ENCODE assay signal across 11 cellular contexts in the genomic region with DNA sequence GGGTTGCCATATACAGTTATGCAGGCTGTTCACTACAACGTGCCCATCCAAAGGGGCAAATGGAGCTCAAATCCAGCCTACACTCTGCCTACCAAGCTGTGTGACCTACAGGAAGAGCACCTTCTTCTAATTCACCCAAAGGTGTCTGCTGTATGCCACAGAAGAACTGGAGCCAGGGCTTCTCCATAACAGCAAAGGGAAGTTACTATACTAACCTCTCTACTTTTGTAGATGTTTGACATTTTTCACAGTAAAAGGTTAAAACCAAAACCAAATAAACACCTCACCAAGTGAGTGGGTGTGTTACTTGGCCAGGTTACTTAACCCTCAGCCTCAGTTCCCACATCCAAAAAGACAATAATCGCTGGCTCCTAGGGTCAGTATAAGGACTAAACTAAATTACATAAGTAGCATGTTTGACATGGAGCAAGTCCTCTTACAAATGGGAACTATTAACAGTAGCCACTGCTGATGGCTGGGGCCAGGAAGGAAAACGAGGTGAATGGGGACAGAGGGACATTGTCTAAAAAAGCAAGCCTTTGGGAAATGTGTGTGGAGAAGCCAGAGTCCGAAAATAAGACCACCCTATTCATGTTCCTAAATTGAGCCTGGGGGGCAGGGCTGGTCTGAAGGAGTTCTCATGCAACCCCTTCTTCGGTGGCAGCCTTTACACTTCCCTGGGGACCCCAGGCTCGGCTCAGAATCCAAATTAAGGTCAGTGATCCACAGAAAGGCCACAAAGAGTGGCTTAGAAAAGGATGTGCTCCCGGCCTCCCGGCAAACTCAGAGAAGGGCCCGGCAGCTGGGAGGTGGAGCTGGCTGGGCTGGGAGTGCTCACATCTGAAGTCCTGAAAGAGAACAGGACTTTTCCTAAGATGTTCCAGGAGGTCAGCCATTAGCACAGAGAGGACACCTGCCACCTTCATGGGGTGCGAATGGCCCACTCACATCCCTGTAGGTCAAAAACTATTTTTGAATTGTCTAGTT. TPM values are rescaled to one million over a fixed set of nuclear protein-coding genes. Genes with fewer than 3 reads are reported as not detected.
DNase-seq lines count a peak whose midpoint lies in the region; ATAC-seq, FAIRE-seq and TF ChIP-seq lines count a peak whose summit lies in the region.
"Had no signal": no experiment of that assay in that cellular context is flagged by ENCODE, and none has a peak within 500 bp of the region (broad histone marks: within the 10 kb centered on the region; RNA-seq: fewer than 3 reads in every experiment).

No MANE protein-coding gene starts in this region.

- WGBS in HepG2 (ENCODE audit: low lambda C conversion rate): 53% methylated on average over 10 of the region's 10 CpGs
- 78% methylated on average over 5 of the region's 10 CpGs for WGBS in right lobe of liver (ENCODE audit: insufficient coverage, low coverage, low lambda C conversion rate, missing lambda C conversion rate)
- WGBS in esophagus squamous epithelium, 2 donors: 54 to 65% methylated on average over 10 of the region's 10 CpGs

- H3K9me3 ChIP-seq in HepG2 (ENCODE audit: low read length): no peaks in the 10 kb centered on the region
- no peaks in the 10 kb centered on the region for H3K9me3 ChIP-seq in right lobe of liver
- no peaks in the 10 kb centered on the region for H3K9me3 ChIP-seq in esophagus squamous epithelium

- H3K4me1 Mint-ChIP-seq in activated CD4-positive, alpha-beta memory T cell treated with anti-CD3 and anti-CD28 coated beads for 36 hours (ENCODE audit: low read depth): peaks cover 24% of the 10 kb centered on the region
- H3K4me1 Mint-ChIP-seq in activated CD4-positive, alpha-beta T cell treated with anti-CD3 and anti-CD28 coated beads, Interleukin-2, amount 10 ng/mL, durations not matched to agents 7 days and 5 days: peaks cover 11% of the 10 kb centered on the region

- BruUV-seq in HepG2 (replicated peaks; lab: Mats Ljungman, UMichigan): no TSS peak

- H3K36me3 Mint-ChIP-seq in activated CD4-positive, alpha-beta memory T cell treated with anti-CD3 and anti-CD28 coated beads for 36 hours: no peaks in the 10 kb centered on the region
- H3K36me3 Mint-ChIP-seq in activated CD4-positive, alpha-beta T cell treated with anti-CD3 and anti-CD28 coated beads, Interleukin-2, amount 10 ng/mL, durations not matched to agents 7 days and 5 days (ENCODE audit: low read depth): no peaks in the 10 kb centered on the region

- CTCF ChIA-PET in HepG2 (lab: Yijun Ruan, JAX; ENCODE audit: low intra/inter-chr PET ratio, low total read pairs): no interaction called here
- CTCF ChIA-PET in activated CD4-positive, alpha-beta memory T cell treated with anti-CD3 and anti-CD28 coated beads for 36 hours (lab: Charles Lee): no interaction called here
- CTCF ChIA-PET in activated CD4-positive, alpha-beta T cell treated with anti-CD3 and anti-CD28 coated beads, Interleukin-2, amount 10 ng/mL, durations not matched to agents 7 days and 5 days (lab: Charles Lee): interaction anchor here (0.9 to 1.6 kb wide), 2 partner anchors 14 to 33 kb away, joined by 3 to 5 read pairs; partner anchors contain the start of gene CUEDC1

- no peak overlapping the region for H3K27ac Mint-ChIP-seq in activated CD4-positive, alpha-beta memory T cell treated with anti-CD3 and anti-CD28 coated beads for 36 hours
- H3K27ac Mint-ChIP-seq in activated CD4-positive, alpha-beta T cell treated with anti-CD3 and anti-CD28 coated beads, Interleukin-2, amount 10 ng/mL, durations not matched to agents 7 days and 5 days: no peak overlapping the region

- no peak for TF ChIP-seq RAD21 in HepG2 (CRISPR knock-in tag; IDR thresholded peaks at IDR 0.05)

- H2AFZ ChIP-seq in HepG2 (ENCODE audit: low read length): no peak overlapping the region

- H4K20me1 ChIP-seq in HepG2 (ENCODE audit: insufficient read depth, low read length): no peaks in the 10 kb centered on the region

- DNase-seq in HepG2 (ENCODE audit: low spot score) (no peak), right lobe of liver (no peak), esophagus squamous epithelium (lab: John Stamatoyannopoulos, UW) (no peak), pons (ENCODE audit: low spot score) (peak; percentile 47)
- DNase-seq in activated CD4-positive, alpha-beta memory T cell treated with anti-CD3 and anti-CD28 coated beads for 36 hours: no peak
- DNase-seq in stimulated activated CD4-positive, alpha-beta T cell treated with anti-CD3 and anti-CD28 coated beads, Interleukin-2, amount 100 ng/mL, for 48 hours: no peak
- no peak for DNase-seq in activated CD4-positive, alpha-beta T cell treated with anti-CD3 and anti-CD28 coated beads, Interleukin-2, amount 10 ng/mL, durations not matched to agents 7 days and 5 days
- DNase-seq in activated CD4-positive, alpha-beta T cell treated with anti-CD3 and anti-CD28 coated beads for 4 hours: no peak

- H3K27me3 ChIP-seq in HepG2 (ENCODE audit: control insufficient read depth in 1 of 2, insufficient read depth in 2 of 2, low read length in 2 of 2): no peaks in the 10 kb centered on the region
- H3K27me3 ChIP-seq in right lobe of liver: no peaks in the 10 kb centered on the region
- H3K27me3 ChIP-seq in esophagus squamous epithelium: no peaks in the 10 kb centered on the region

- no peak for FAIRE-seq in HepG2 (lab: Jason Lieb, UNC)
- FAIRE-seq: G401.6 had no signal

- H3K4me1 ChIP-seq in HepG2 (ENCODE audit: insufficient read depth, low read length): peaks cover 71% of the 10 kb centered on the region
- H3K4me1 ChIP-seq in right lobe of liver: peaks cover 0 to 18% (median 0%) of the 10 kb centered on the region in 4 donors
- H3K4me1 ChIP-seq in esophagus squamous epithelium: peaks cover 49 to 100% (median 77%) of the 10 kb centered on the region in 3 donors

- in situ Hi-C loops in HepG2 (cut with HindIII; ENCODE audit: extremely low pct_ligation_motif_present, low pct_unique_long_range_greater_than_20kb): no loop called here

- H3K27me3 Mint-ChIP-seq in activated CD4-positive, alpha-beta memory T cell treated with anti-CD3 and anti-CD28 coated beads for 36 hours: peaks cover 11% of the 10 kb centered on the region
- peaks cover 45% of the 10 kb centered on the region for H3K27me3 Mint-ChIP-seq in activated CD4-positive, alpha-beta T cell treated with anti-CD3 and anti-CD28 coated beads, Interleukin-2, amount 10 ng/mL, durations not matched to agents 7 days and 5 days

- POLR2A ChIA-PET in HepG2 (lab: Yijun Ruan, JAX): no interaction called here
- POLR2A ChIA-PET in activated CD4-positive, alpha-beta memory T cell treated with anti-CD3 and anti-CD28 coated beads for 36 hours (lab: Charles Lee): no interaction called here
- POLR2A ChIA-PET in activated CD4-positive, alpha-beta T cell treated with anti-CD3 and anti-CD28 coated beads, Interleukin-2, amount 10 ng/mL, durations not matched to agents 7 days and 5 days (lab: Charles Lee): no interaction called here

- TF ChIP-seq EP300 in HepG2 (IDR thresholded peaks at IDR 0.05; ENCODE audit: low read depth in 2 of 2, low read length in 2 of 2): no peak
- TF ChIP-seq EP300 in HepG2 (CRISPR knock-in tag; IDR thresholded peaks at IDR 0.05; ENCODE audit: borderline replicate concordance): no peak

- H3K9me3 Mint-ChIP-seq in activated CD4-positive, alpha-beta memory T cell treated with anti-CD3 and anti-CD28 coated beads for 36 hours: no peaks in the 10 kb centered on the region
- no peaks in the 10 kb centered on the region for H3K9me3 Mint-ChIP-seq in activated CD4-positive, alpha-beta T cell treated with anti-CD3 and anti-CD28 coated beads, Interleukin-2, amount 10 ng/mL, durations not matched to agents 7 days and 5 days

- H3K36me3 ChIP-seq in HepG2 (replicated peaks in 1 of 2; ENCODE audit: control insufficient read depth in 1 of 2, insufficient read depth in 2 of 2, low read length in 2 of 2) (no peaks in the 10 kb centered on the region), right lobe of liver (no peaks in the 10 kb centered on the region), esophagus squamous epithelium (no peaks in the 10 kb centered on the region)

- TF ChIP-seq POLR2A in HepG2 (IDR thresholded peaks at IDR 0.05; ENCODE audit: insufficient read depth in 1 of 2, low read depth in 2 of 2, low read length in 2 of 2): no peak
- no peak for TF ChIP-seq POLR2A in right lobe of liver (IDR thresholded peaks at IDR 0.05)
- no peak for TF ChIP-seq POLR2A in esophagus squamous epithelium (IDR thresholded peaks at IDR 0.05)

- H3K4me2 ChIP-seq in HepG2 (ENCODE audit: low read depth, low read length): peak overlapping the region; percentile 3

- no peak overlapping the region for H3K4me3 Mint-ChIP-seq in activated CD4-positive, alpha-beta memory T cell treated with anti-CD3 and anti-CD28 coated beads for 36 hours
- no peak overlapping the region for H3K4me3 Mint-ChIP-seq in activated CD4-positive, alpha-beta T cell treated with anti-CD3 and anti-CD28 coated beads, Interleukin-2, amount 10 ng/mL, durations not matched to agents 7 days and 5 days

- H3K4me3 ChIP-seq in HepG2 (replicated peaks in 1 of 3; ENCODE audit: insufficient read depth in 1 of 3, low read depth in 2 of 3, low read length in 3 of 3): no peak overlapping the region
- no peak overlapping the region for H3K4me3 ChIP-seq in right lobe of liver
- H3K4me3 ChIP-seq in esophagus squamous epithelium: no peak overlapping the region
- H3K4me3 ChIP-seq: skin epidermis had no signal

- no peak for ATAC-seq in HepG2
- no peak for ATAC-seq in right lobe of liver

- intact Hi-C loops in HepG2 (cut with micrococcal nuclease; ENCODE audit: unreplicated experiment): loop anchor here (2.0 kb wide), 1 partner anchor 13 kb away; the partner anchor contains the start of gene CUEDC1
- intact Hi-C loops in right lobe of liver (cut with DNase I): no loop called here
- intact Hi-C loops in esophagus squamous epithelium (cut with DNase I): loop anchor here (10.0 kb wide), 2 partner anchors 47 to 53 kb away; no protein-coding TSS in a partner anchor
- intact Hi-C loops in activated CD4-positive, alpha-beta memory T cell treated with anti-CD3 and anti-CD28 coated beads for 36 hours (cut with micrococcal nuclease): no loop called here

- H3K9ac ChIP-seq in HepG2 (ENCODE audit: insufficient read depth, low read depth, low read length): no peak overlapping the region
- H3K9ac ChIP-seq: KMS-11 had no signal

- no peaks in the 10 kb centered on the region for H3K79me2 ChIP-seq in HepG2 (ENCODE audit: insufficient read depth, low read length)

- TF ChIP-seq CTCF in HepG2 (CRISPR knock-in tag; IDR thresholded peaks at IDR 0.05): no peak
- TF ChIP-seq CTCF in right lobe of liver (IDR thresholded peaks at IDR 0.05): no peak
- no peak for TF ChIP-seq CTCF in esophagus squamous epithelium (IDR thresholded peaks at IDR 0.05)

- H3K27ac ChIP-seq in HepG2 (ENCODE audit: extremely low read length, insufficient read depth, low read length) (no peak overlapping the region), right lobe of liver (no peak overlapping the region), esophagus squamous epithelium (peak overlapping the region; percentile 84 to 98 (median 90))
- H3K27ac ChIP-seq: KMS-11 had no signal

RNA-seq across cellular contexts. Expression of gene CUEDC1, which starts 13.5 kb away (rescaled TPM):
- total RNA-seq in HepG2 (2016; rRNA removed; fragmentation: Illumina TruSeq; extraction: Trizol): 4.2 and 7.4 TPM in 2 replicates
- 4.1 and 4.7 TPM in 2 replicates for total RNA-seq in HepG2 (2016; cell fraction: cytosol; rRNA removed; fragmentation: Illumina TruSeq; extraction: Trizol; ENCODE audit: low read depth)
- 3.5 and 7.9 TPM in 2 replicates for total RNA-seq in HepG2 (2016; cell fraction: insoluble cytoplasmic fraction; rRNA removed; fragmentation: Illumina TruSeq; extraction: Trizol)
- 7.6 and 8.6 TPM in 2 replicates for total RNA-seq in HepG2 (2016; cell fraction: membrane; rRNA removed; fragmentation: Illumina TruSeq; extraction: Trizol)
- total RNA-seq in HepG2 (2016; cell fraction: nucleus; rRNA removed; fragmentation: Illumina TruSeq; extraction: Trizol): 9.6 and 11.9 TPM in 2 replicates
- 12.9 and 14.4 TPM in 2 replicates for polyA plus RNA-seq in HepG2 (2011; rRNA removed)
- polyA plus RNA-seq in HepG2 (2011; cell fraction: cytosol; rRNA removed): 8.1 and 8.6 TPM in 2 replicates
- 36.7 and 43.5 TPM in 2 replicates for polyA plus RNA-seq in HepG2 (2011; cell fraction: nucleus; rRNA removed)
- polyA plus RNA-seq in HepG2 (2012): 9.8 and 10.2 TPM in 2 replicates
- polyA plus RNA-seq in HepG2 (2016; cell fraction: cytosol; fragmentation: Illumina TruSeq; extraction: Trizol; ENCODE audit: low read depth): 9.4 and 11.1 TPM in 2 replicates
- polyA plus RNA-seq in HepG2 (2016; cell fraction: insoluble cytoplasmic fraction; fragmentation: Illumina TruSeq; extraction: Trizol; ENCODE audit: low read depth): 9.2 and 10.0 TPM in 2 replicates
- 15.4 and 16.0 TPM in 2 replicates for polyA plus RNA-seq in HepG2 (2016; cell fraction: membrane; fragmentation: Illumina TruSeq; extraction: Trizol; ENCODE audit: low read depth)
- 33.7 and 36.2 TPM in 2 replicates for polyA plus RNA-seq in HepG2 (2016; cell fraction: nucleus; fragmentation: Illumina TruSeq; extraction: Trizol; ENCODE audit: insufficient read depth, low read depth)
- 2.9 and 6.8 TPM in 2 replicates for polyA minus RNA-seq in HepG2 (2011; rRNA and poly(A)+ RNA removed; ENCODE audit: low replicate concordance)
- 5.1 and 7.3 TPM in 2 replicates for polyA minus RNA-seq in HepG2 (2011; cell fraction: cytosol; rRNA and poly(A)+ RNA removed)
- polyA minus RNA-seq in HepG2 (2011; cell fraction: nucleus; rRNA and poly(A)+ RNA removed): 6.6 and 8.2 TPM in 2 replicates
- total RNA-seq in right lobe of liver: 1 to 10 TPM; 4.0 to 8.5 (median 5.5) TPM
- total RNA-seq in esophagus squamous epithelium: 10 to 100 TPM in 3 of 4 donors, 1 to 10 TPM in 1; 7.4 to 27.3 (median 18.4) TPM
- under 1 TPM; 0.29 to 0.36 TPM for total RNA-seq in activated CD4-positive, alpha-beta memory T cell treated with anti-CD3 and anti-CD28 coated beads for 36 hours
- total RNA-seq in activated CD4-positive, alpha-beta T cell treated with anti-CD3 and anti-CD28 coated beads, Interleukin-2, amount 10 ng/mL, durations not matched to agents 7 days and 5 days: under 1 TPM in 1 of 2 experiments, not detected in 1; 0.47 TPM

RNA-seq across cellular contexts. Expression of gene VEZF1, which starts 46.4 kb away (rescaled TPM):
- total RNA-seq in HepG2 (2016; rRNA removed; fragmentation: Illumina TruSeq; extraction: Trizol) (45.9 and 48.0 TPM in 2 replicates), right lobe of liver (10 to 100 TPM; 13.0 to 19.3 (median 14.6) TPM), esophagus squamous epithelium (10 to 100 TPM; 20.3 to 61.4 (median 27.4) TPM)
- 8.8 and 10.8 TPM in 2 replicates for total RNA-seq in HepG2 (2016; cell fraction: cytosol; rRNA removed; fragmentation: Illumina TruSeq; extraction: Trizol; ENCODE audit: low read depth)
- 41.9 and 43.4 TPM in 2 replicates for total RNA-seq in HepG2 (2016; cell fraction: insoluble cytoplasmic fraction; rRNA removed; fragmentation: Illumina TruSeq; extraction: Trizol)
- total RNA-seq in HepG2 (2016; cell fraction: membrane; rRNA removed; fragmentation: Illumina TruSeq; extraction: Trizol): 42.3 and 48.6 TPM in 2 replicates
- 31.1 and 37.8 TPM in 2 replicates for total RNA-seq in HepG2 (2016; cell fraction: nucleus; rRNA removed; fragmentation: Illumina TruSeq; extraction: Trizol)
- polyA plus RNA-seq in HepG2 (2011; rRNA removed): 41.3 and 49.7 TPM in 2 replicates
- polyA plus RNA-seq in HepG2 (2011; cell fraction: cytosol; rRNA removed): 27.7 and 34.7 TPM in 2 replicates
- 30.2 and 33.3 TPM in 2 replicates for polyA plus RNA-seq in HepG2 (2011; cell fraction: nucleus; rRNA removed)
- polyA plus RNA-seq in HepG2 (2012): 38.9 and 45.7 TPM in 2 replicates
- 7.1 and 7.4 TPM in 2 replicates for polyA plus RNA-seq in HepG2 (2016; cell fraction: cytosol; fragmentation: Illumina TruSeq; extraction: Trizol; ENCODE audit: low read depth)
- polyA plus RNA-seq in HepG2 (2016; cell fraction: insoluble cytoplasmic fraction; fragmentation: Illumina TruSeq; extraction: Trizol; ENCODE audit: low read depth): 34.8 and 42.4 TPM in 2 replicates
- polyA plus RNA-seq in HepG2 (2016; cell fraction: membrane; fragmentation: Illumina TruSeq; extraction: Trizol; ENCODE audit: low read depth): 22.0 and 25.5 TPM in 2 replicates
- 46.2 and 49.1 TPM in 2 replicates for polyA plus RNA-seq in HepG2 (2016; cell fraction: nucleus; fragmentation: Illumina TruSeq; extraction: Trizol; ENCODE audit: insufficient read depth, low read depth)
- 41.4 and 56.9 TPM in 2 replicates for polyA minus RNA-seq in HepG2 (2011; rRNA and poly(A)+ RNA removed; ENCODE audit: low replicate concordance)
- 31.2 and 37.3 TPM in 2 replicates for polyA minus RNA-seq in HepG2 (2011; cell fraction: cytosol; rRNA and poly(A)+ RNA removed)
- 32.7 and 46.6 TPM in 2 replicates for polyA minus RNA-seq in HepG2 (2011; cell fraction: nucleus; rRNA and poly(A)+ RNA removed)
- 10 to 100 TPM; 26.8 to 29.8 TPM for total RNA-seq in activated CD4-positive, alpha-beta memory T cell treated with anti-CD3 and anti-CD28 coated beads for 36 hours
- total RNA-seq in activated CD4-positive, alpha-beta T cell treated with anti-CD3 and anti-CD28 coated beads, Interleukin-2, amount 10 ng/mL, durations not matched to agents 7 days and 5 days: 10 to 100 TPM; 46.7 to 52.0 TPM

Comparison
In these comparisons a context has a peak if more than half of its experiments do, and no peak if none do; other contexts are left out.
1. intact Hi-C loops: an anchor here in HepG2 (2.0 kb wide) and esophagus squamous epithelium (10.0 kb wide); none called in right lobe of liver and activated CD4-positive, alpha-beta memory T cell treated with anti-CD3 and anti-CD28 coated beads for 36 hours.
2. H3K27ac ChIP-seq: peak in esophagus squamous epithelium (4 of 4); none in HepG2 (single experiment) and right lobe of liver (0 of 3).